In the genomic region with DNA sequence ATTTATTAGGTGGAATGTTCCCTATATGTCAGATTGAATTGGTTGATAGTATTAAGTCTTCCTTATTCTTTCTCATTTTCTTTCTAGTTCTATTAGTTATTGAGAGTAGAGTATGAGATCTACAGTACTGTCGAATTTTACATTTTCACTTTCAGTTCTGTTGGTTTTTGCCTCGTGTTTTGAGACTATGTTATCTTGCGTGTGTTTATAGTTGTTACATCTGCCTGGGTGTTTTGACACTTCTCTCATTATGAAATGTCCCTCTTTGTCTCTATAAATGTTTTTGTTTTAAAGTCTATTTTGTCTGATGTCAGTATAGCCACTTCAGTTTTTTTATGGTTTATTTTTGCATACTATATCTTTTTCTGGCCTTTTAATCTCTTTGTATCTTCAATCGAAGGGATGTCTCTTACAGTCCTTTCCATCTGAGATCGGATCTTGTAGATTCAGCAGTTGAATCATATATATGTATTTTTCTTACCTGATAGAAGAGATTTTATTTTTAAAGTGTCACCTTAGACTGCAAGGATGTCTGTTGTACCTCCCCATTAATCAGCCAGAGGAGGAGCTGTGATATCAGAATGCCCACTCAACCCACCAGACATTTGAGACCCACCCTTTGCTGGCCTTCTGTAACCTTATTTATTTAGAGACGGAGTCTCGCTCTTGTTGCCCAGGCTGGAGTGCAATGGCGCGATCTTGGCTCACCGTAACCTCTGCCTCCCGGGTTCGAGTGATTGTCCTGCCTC, we compare ENCODE assay signal across 8 cellular contexts.
DNase-seq lines count a peak whose midpoint lies in the region; ATAC-seq lines count a peak whose summit lies in the region.

No MANE protein-coding gene starts in this region.

- DNase-seq in AG08395 (ENCODE audit: low spot score) (peak; percentile 26), iris pigment epithelial cell (ENCODE audit: low read depth) (peak; percentile 26), dedifferentiated amniotic fluid mesenchymal stem cell (ENCODE audit: extremely low spot score) (no peak), anterior cingulate cortex (lab: John Stamatoyannopoulos, UW) (no peak), SIG-M5 treated with dmso at 0.1 percent for 504 hours (lab: John Stamatoyannopoulos, UW; ENCODE audit: unreplicated experiment) (no peak)
- no peak for DNase-seq in T-helper 2 cell treated with Interferon-gamma antibody and Interleukin-4, amounts not matched to agents 5 μg/mL and 100 μg/mL, for 36 hours (ENCODE audit: low spot score)

- H3K4me3 Mint-ChIP-seq in T-helper 2 cell treated with Interferon-gamma antibody and Interleukin-4, amounts not matched to agents 5 μg/mL and 100 μg/mL, for 36 hours: peak overlapping the region; percentile 82

- H3K36me3 Mint-ChIP-seq in T-helper 2 cell treated with Interferon-gamma antibody and Interleukin-4, amounts not matched to agents 5 μg/mL and 100 μg/mL, for 36 hours (ENCODE audit: low read depth): peaks cover 14% of the 10 kb centered on the region

- H3K27ac Mint-ChIP-seq in T-helper 2 cell treated with Interferon-gamma antibody and Interleukin-4, amounts not matched to agents 5 μg/mL and 100 μg/mL, for 36 hours: peak overlapping the region; percentile 87

- no peaks in the 10 kb centered on the region for H3K9me3 Mint-ChIP-seq in T-helper 2 cell treated with Interferon-gamma antibody and Interleukin-4, amounts not matched to agents 5 μg/mL and 100 μg/mL, for 36 hours

- peaks cover 16% of the 10 kb centered on the region for H3K4me1 Mint-ChIP-seq in T-helper 2 cell treated with Interferon-gamma antibody and Interleukin-4, amounts not matched to agents 5 μg/mL and 100 μg/mL, for 36 hours (ENCODE audit: low read depth)

- ATAC-seq in GM18508 (IDR thresholded peaks at IDR 0.05; ENCODE audit: insufficient read depth, unreplicated experiment) (peak; percentile 48), HG02610 (IDR thresholded peaks at IDR 0.05; ENCODE audit: unreplicated experiment) (no peak)

- H3K27me3 Mint-ChIP-seq in T-helper 2 cell treated with Interferon-gamma antibody and Interleukin-4, amounts not matched to agents 5 μg/mL and 100 μg/mL, for 36 hours (ENCODE audit: low read depth): no peaks in the 10 kb centered on the region

Comparison
In these comparisons a context has a peak if more than half of its experiments do, and no peak if none do; other contexts are left out.
1. DNase-seq: peak in AG08395 (single experiment) and iris pigment epithelial cell (single experiment); none in T-helper 2 cell treated with Interferon-gamma antibody and Interleukin-4, amounts not matched to agents 5 μg/mL and 100 μg/mL, for 36 hours (single experiment), dedifferentiated amniotic fluid mesenchymal stem cell (single experiment), anterior cingulate cortex (0 of 58) and SIG-M5 treated with dmso at 0.1 percent for 504 hours (single experiment).